In genomic region chrX:72760454-72760853, GRCh38 we compare ENCODE assay signal across 16 cellular contexts. TPM values are rescaled to one million over a fixed set of nuclear protein-coding genes. Genes with fewer than 3 reads are reported as not detected.
"Had no signal": no experiment of that assay in that cellular context is flagged by ENCODE, and none has a peak within 500 bp of the region (broad histone marks: within the 10 kb centered on the region; RNA-seq: fewer than 3 reads in every experiment).

No MANE protein-coding gene starts in this region.

RNA-seq across cellular contexts. Expression of gene DMRTC1B, which starts 16.2 kb away (rescaled TPM):
- total RNA-seq: stomach, subcutaneous adipose tissue, suprapubic skin, thoracic aorta, tibial nerve, urinary bladder, vagina had no signal

RNA-seq across cellular contexts. Expression of gene FAM236B, which starts 22.0 kb away (rescaled TPM):
- total RNA-seq: stomach, subcutaneous adipose tissue, suprapubic skin, temporal lobe, thoracic aorta, thyroid gland, tibial nerve, transverse colon, upper lobe of left lung, upper lobe of right lung, ureter, urinary bladder, uterus, vagina had no signal
- polyA plus RNA-seq: stomach, thymus, urinary bladder had no signal

RNA-seq across cellular contexts. Expression of gene FAM236D, which starts 47.6 kb away (rescaled TPM):
- total RNA-seq: stomach, subcutaneous adipose tissue, suprapubic skin, temporal lobe, testis, thoracic aorta, thyroid gland, tibial nerve, transverse colon, upper lobe of left lung, upper lobe of right lung, ureter, urinary bladder, uterus, vagina had no signal
- polyA plus RNA-seq: stomach, thymus, urinary bladder had no signal
